8 cellular contexts compared by ENCODE assay signal in the genomic region with DNA sequence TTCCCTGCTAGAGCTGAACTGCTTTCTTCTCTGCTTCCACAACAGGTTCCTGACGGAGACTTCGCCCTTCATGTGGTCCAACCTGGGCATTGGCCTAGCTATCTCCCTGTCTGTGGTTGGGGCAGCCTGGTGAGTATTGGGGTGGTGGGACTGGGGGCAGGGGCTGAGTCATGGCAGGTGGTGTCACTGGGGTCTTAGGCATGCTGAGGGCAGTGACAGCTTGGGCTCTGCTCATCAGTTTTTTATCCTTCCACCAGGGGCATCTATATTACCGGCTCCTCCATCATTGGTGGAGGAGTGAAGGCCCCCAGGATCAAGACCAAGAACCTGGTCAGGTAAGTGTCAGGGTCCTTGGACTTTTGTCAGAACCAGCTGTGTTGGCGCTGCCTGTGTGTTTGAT. TPM values are rescaled to one million over a fixed set of nuclear protein-coding genes. Genes with fewer than 3 reads are reported as not detected.
DNase-seq lines count a peak whose midpoint lies in the region; ATAC-seq and TF ChIP-seq lines count a peak whose summit lies in the region.

No MANE protein-coding gene starts in this region.

- H2AFZ ChIP-seq in PC-3 (ENCODE audit: low read length) (no peak overlapping the region), trophoblast cell (ENCODE audit: insufficient read depth, low read length, poor library complexity) (no peak overlapping the region)

- H3F3A ChIP-seq in DOHH2 (ENCODE audit: control insufficient read depth, insufficient read depth), result peaks cover 20% of the 10 kb centered on the region
- no peaks in the 10 kb centered on the region for H3F3A ChIP-seq in PC-3 (ENCODE audit: low read length, unreplicated experiment)

- no CpG with 5 or more reads among the region's 4 CpGs for WGBS in trophoblast cell (ENCODE audit: extremely low coverage, insufficient coverage, insufficient read length)

- no peak overlapping the region for H4K91ac ChIP-seq in trophoblast cell (ENCODE audit: low read depth, low read length)

- no peak overlapping the region for H2BK5ac ChIP-seq in trophoblast cell (ENCODE audit: low read depth, low read length, poor library complexity)

- H3K79me1 ChIP-seq in trophoblast cell (ENCODE audit: low read length), result peaks cover 17% of the 10 kb centered on the region

- H2BK120ac ChIP-seq in trophoblast cell (ENCODE audit: insufficient read depth, low read length, poor library complexity), result no peak overlapping the region

- no TSS peak for BruUV-seq in PC-3 (replicated peaks; lab: Mats Ljungman, UMichigan)

- no peak for ATAC-seq in PC-3
- no peak for ATAC-seq in HG03342 (IDR thresholded peaks at IDR 0.05; ENCODE audit: unreplicated experiment)

- DNase-seq in PC-3 (no peak), epithelial cell of esophagus (ENCODE audit: low read depth) (no peak), trophoblast cell (no peak), retina (no peak), NOMO-1 treated with dmso at 0.1 percent for 144 hours (lab: John Stamatoyannopoulos, UW; ENCODE audit: unreplicated experiment) (no peak), SIG-M5 (lab: John Stamatoyannopoulos, UW) (no peak)

- H4K12ac ChIP-seq in trophoblast cell (ENCODE audit: low read depth, low read length), result peak overlapping the region; percentile 19

- CTCF ChIA-PET in PC-3 (lab: Charles Lee), result no interaction called here

- H3K27ac ChIP-seq in DOHH2 (ENCODE audit: low read depth, low read length), result peak overlapping the region; percentile 65; the same call in 1 of the 2 replicates
- no peak overlapping the region for H3K27ac ChIP-seq in PC-3 (ENCODE audit: low read length)
- H3K27ac ChIP-seq in trophoblast cell (ENCODE audit: low read depth, low read length), result no peak overlapping the region

- POLR2A ChIA-PET in PC-3 (lab: Charles Lee; ENCODE audit: unreplicated experiment), result no interaction called here

- H3K36me3 ChIP-seq in DOHH2 (ENCODE audit: control insufficient read depth, low read length), result peaks cover 70% of the 10 kb centered on the region
- H3K36me3 ChIP-seq in PC-3 (ENCODE audit: low read depth, low read length), result peaks cover 34% of the 10 kb centered on the region
- H3K36me3 ChIP-seq in trophoblast cell (ENCODE audit: control insufficient read depth in 1 of 2, insufficient read depth in 2 of 2, low read length in 2 of 2), result peaks cover 28 to 29% of the 10 kb centered on the region in 2 experiments

- H3K14ac ChIP-seq in trophoblast cell (ENCODE audit: low read length), result no peak overlapping the region

- H3K9ac ChIP-seq in PC-3 (ENCODE audit: low read length) (peak overlapping the region; percentile 95), trophoblast cell (ENCODE audit: low read length) (peak overlapping the region; percentile 89)

- H3K23ac ChIP-seq in trophoblast cell (ENCODE audit: low read length), result no peak overlapping the region

- H2BK12ac ChIP-seq in trophoblast cell (ENCODE audit: low read length), result no peak overlapping the region

- H2AK5ac ChIP-seq in trophoblast cell (ENCODE audit: low read length), result no peak overlapping the region

- peak overlapping the region; percentile 78 for H3K4me2 ChIP-seq in DOHH2 (ENCODE audit: low read length)
- H3K4me2 ChIP-seq in PC-3 (ENCODE audit: low read length), result peak overlapping the region; percentile 99
- H3K4me2 ChIP-seq in trophoblast cell (ENCODE audit: low read length), result peak overlapping the region; percentile 97

- no peak overlapping the region for H4K8ac ChIP-seq in trophoblast cell (ENCODE audit: low read depth, low read length)

- intact Hi-C loops in PC-3 (cut with micrococcal nuclease), result no loop called here

- no peak for TF ChIP-seq CTCF in DOHH2 (IDR thresholded peaks at IDR 0.05; ENCODE audit: low read depth, low read length, poor library complexity, severe bottlenecking)
- TF ChIP-seq CTCF in PC-3 (conservative IDR thresholded peaks at IDR 0.05; ENCODE audit: low read depth, low read length), result no peak; the same call in 1 of the 2 replicates
- no peak for TF ChIP-seq CTCF in epithelial cell of esophagus (IDR thresholded peaks at IDR 0.05; ENCODE audit: insufficient read depth, low read depth, low read length, missing control alignments)

- H3K9me3 ChIP-seq in DOHH2 (ENCODE audit: control insufficient read depth, insufficient read depth, low read length) (no peaks in the 10 kb centered on the region), PC-3 (ENCODE audit: low read length) (no peaks in the 10 kb centered on the region), trophoblast cell (ENCODE audit: insufficient read depth, low read depth, low read length) (no peaks in the 10 kb centered on the region)

- H3K27me3 ChIP-seq in DOHH2 (ENCODE audit: control insufficient read depth, low read length), result no peaks in the 10 kb centered on the region
- H3K27me3 ChIP-seq in PC-3 (ENCODE audit: low read length), result no peaks in the 10 kb centered on the region
- no peaks in the 10 kb centered on the region for H3K27me3 ChIP-seq in trophoblast cell (ENCODE audit: insufficient read depth, low read length)

- H4K20me1 ChIP-seq in DOHH2 (ENCODE audit: control insufficient read depth, insufficient read depth, low read depth, low read length), result peaks cover 10% of the 10 kb centered on the region; the same call in 1 of the 2 replicates
- H4K20me1 ChIP-seq in PC-3 (ENCODE audit: low read length), result peaks cover 23% of the 10 kb centered on the region; the same call in 1 of the 2 replicates

- H3K18ac ChIP-seq in trophoblast cell (ENCODE audit: low read length), result peak overlapping the region; percentile 33

- peaks cover 63% of the 10 kb centered on the region for H3K79me2 ChIP-seq in DOHH2 (ENCODE audit: control insufficient read depth, low read length)
- H3K79me2 ChIP-seq in PC-3 (ENCODE audit: low read length), result peaks cover 66% of the 10 kb centered on the region
- peaks cover 18% of the 10 kb centered on the region for H3K79me2 ChIP-seq in trophoblast cell (ENCODE audit: control insufficient read depth, insufficient read depth, low read length, poor library complexity)

- peak overlapping the region; percentile 41 for H3K4ac ChIP-seq in trophoblast cell (ENCODE audit: low read depth, low read length)

- H3K4me3 ChIP-seq in DOHH2 (ENCODE audit: low read length), result peak overlapping the region; percentile 86
- H3K4me3 ChIP-seq in PC-3 (ENCODE audit: low read length), result peak overlapping the region; percentile 94
- peak overlapping the region; percentile 90 for H3K4me3 ChIP-seq in epithelial cell of esophagus (ENCODE audit: low read length)
- no peak overlapping the region for H3K4me3 ChIP-seq in trophoblast cell (ENCODE audit: low read depth, low read length)

- no peaks in the 10 kb centered on the region for H3K9me2 ChIP-seq in DOHH2 (replicated peaks; ENCODE audit: control insufficient read depth, low read length)
- H3K9me2 ChIP-seq in PC-3 (replicated peaks; ENCODE audit: low read length), result no peaks in the 10 kb centered on the region

- H3K4me1 ChIP-seq in DOHH2 (ENCODE audit: control insufficient read depth, low read length) (peaks cover 60% of the 10 kb centered on the region), PC-3 (ENCODE audit: insufficient read depth, low read length) (peaks cover 60% of the 10 kb centered on the region), trophoblast cell (ENCODE audit: control insufficient read depth in 1 of 2, insufficient read depth in 2 of 2, low read length in 2 of 2) (peaks cover 16 to 22% of the 10 kb centered on the region in 2 experiments)

RNA-seq across cellular contexts. Expression of a gene that starts 1.3 kb away (rescaled TPM):
- 207 and 241 TPM in 2 replicates for total RNA-seq in PC-3 (2014; rRNA removed)
- 71.6 and 76.4 TPM in 2 replicates for polyA plus RNA-seq in trophoblast cell (2013)

RNA-seq across cellular contexts. Expression of a gene that starts 3.0 kb away (rescaled TPM):
- 103 and 136 TPM in 2 replicates for total RNA-seq in PC-3 (2014; rRNA removed)
- polyA plus RNA-seq in trophoblast cell (2013), result 32.4 and 35.1 TPM in 2 replicates

RNA-seq across cellular contexts. Expression of a gene that starts 6.2 kb away (rescaled TPM):
- total RNA-seq in PC-3 (2014; rRNA removed), result 46.3 and 59.0 TPM in 2 replicates
- 11.7 and 12.3 TPM in 2 replicates for polyA plus RNA-seq in trophoblast cell (2013)

RNA-seq across cellular contexts. Expression of a gene that starts 15.4 kb away (rescaled TPM):
- total RNA-seq in PC-3 (2014; rRNA removed), result 10.1 and 21.9 TPM in 2 replicates
- polyA plus RNA-seq in trophoblast cell (2013), result 2.4 TPM in 2 replicates

RNA-seq across cellular contexts. Expression of a gene that starts 29.3 kb away (rescaled TPM):
- 33.7 and 45.4 TPM in 2 replicates for total RNA-seq in PC-3 (2014; rRNA removed)
- polyA plus RNA-seq in trophoblast cell (2013), result 11.1 and 11.7 TPM in 2 replicates
